ENCODE assay signal across 18 cellular contexts in genomic region chr6:68728124-68728523, GRCh38.
DNase-seq lines count a peak whose midpoint lies in the region; ATAC-seq, FAIRE-seq and TF ChIP-seq lines count a peak whose summit lies in the region.
"Had no signal": no experiment of that assay in that cellular context is flagged by ENCODE, and none has a peak within 500 bp of the region (broad histone marks: within the 10 kb centered on the region; RNA-seq: fewer than 3 reads in every experiment).

No MANE protein-coding gene starts in this region.

- TF ChIP-seq POLR2A in HepG2 (IDR thresholded peaks at IDR 0.05; ENCODE audit: insufficient read depth in 1 of 2, low read depth in 2 of 2, low read length in 2 of 2) (no peak), spleen (IDR thresholded peaks at IDR 0.05) (no peak)

- ATAC-seq in HepG2 (no peak), HG03442 (IDR thresholded peaks at IDR 0.05; ENCODE audit: unreplicated experiment) (no peak), HG02798 (IDR thresholded peaks at IDR 0.05; ENCODE audit: poor library complexity, unreplicated experiment) (no peak)

- no peaks in the 10 kb centered on the region for H4K20me1 ChIP-seq in HepG2 (ENCODE audit: insufficient read depth, low read length)

- no peak overlapping the region for H3K4me2 ChIP-seq in HepG2 (ENCODE audit: low read depth, low read length)

- no peaks in the 10 kb centered on the region for H3K27me3 ChIP-seq in liver (ENCODE audit: control insufficient read depth in 4 of 4, insufficient read depth in 4 of 4, low read length in 3 of 4)
- no peaks in the 10 kb centered on the region for H3K27me3 ChIP-seq in HepG2 (ENCODE audit: control insufficient read depth in 1 of 2, insufficient read depth in 2 of 2, low read length in 2 of 2)
- H3K27me3 ChIP-seq in left ventricle myocardium inferior (ENCODE audit: low read depth) = no peaks in the 10 kb centered on the region
- H3K27me3 ChIP-seq in spleen (replicated peaks in 1 of 7) = no peaks in the 10 kb centered on the region

- no TSS peak for BruUV-seq in HepG2 (replicated peaks; lab: Mats Ljungman, UMichigan)

- H3K27me3 Mint-ChIP-seq in brain = no peaks in the 10 kb centered on the region
- H3K27me3 Mint-ChIP-seq: CD4-positive, CD25-positive, alpha-beta regulatory T cell had no signal

- peaks cover 0 to 19% (median 17%) of the 10 kb centered on the region in 4 donors for H3K4me1 ChIP-seq in liver (ENCODE audit: control insufficient read depth in 4 of 4, insufficient read depth in 4 of 4, low read length in 3 of 4)
- H3K4me1 ChIP-seq in HepG2 (ENCODE audit: insufficient read depth, low read length) = no peaks in the 10 kb centered on the region
- H3K4me1 ChIP-seq in left ventricle myocardium inferior = peaks cover 2% of the 10 kb centered on the region
- H3K4me1 ChIP-seq in spleen = no peaks in the 10 kb centered on the region

- H3K79me2 ChIP-seq in HepG2 (ENCODE audit: insufficient read depth, low read length) = no peaks in the 10 kb centered on the region

- H3K4me3 Mint-ChIP-seq in brain = no peak overlapping the region
- H3K4me3 Mint-ChIP-seq: CD4-positive, CD25-positive, alpha-beta regulatory T cell had no signal

- POLR2A ChIA-PET in HepG2 (lab: Yijun Ruan, JAX) = no interaction called here

- intact Hi-C loops in HepG2 (cut with micrococcal nuclease; ENCODE audit: unreplicated experiment) (no loop called here), left ventricle myocardium inferior (cut with micrococcal nuclease) (no loop called here), spleen (cut with DNase I; ENCODE audit: low total_unique reads) (no loop called here)

- H3K9me3 Mint-ChIP-seq in brain = peaks cover 0 to 2% (median 0%) of the 10 kb centered on the region in 5 experiments

- no peak overlapping the region for H3K27ac ChIP-seq in liver (ENCODE audit: low read depth in 1 of 2, low read length in 2 of 2)
- no peak overlapping the region for H3K27ac ChIP-seq in HepG2 (ENCODE audit: extremely low read length, insufficient read depth, low read length)
- H3K27ac ChIP-seq in left ventricle myocardium inferior (replicated peaks) = peak overlapping the region; percentile 25
- no peak overlapping the region for H3K27ac ChIP-seq in spleen

- peak overlapping the region in 3 of 5 experiments; percentile 42 to 53 (median 46) for H3K27ac Mint-ChIP-seq in brain
- H3K27ac Mint-ChIP-seq: CD4-positive, CD25-positive, alpha-beta regulatory T cell had no signal

- no peak for TF ChIP-seq CTCF in liver (IDR thresholded peaks at IDR 0.05; ENCODE audit: low read depth, low read length, missing input control)
- no peak for TF ChIP-seq CTCF in HepG2 (CRISPR knock-in tag; IDR thresholded peaks at IDR 0.05)
- no peak for TF ChIP-seq CTCF in brain (conservative IDR thresholded peaks at IDR 0.05)
- no peak for TF ChIP-seq CTCF in left ventricle myocardium inferior (IDR thresholded peaks at IDR 0.05; ENCODE audit: borderline replicate concordance)
- no peak for TF ChIP-seq CTCF in spleen (IDR thresholded peaks at IDR 0.05 in 8 of 11, conservative IDR thresholded peaks at IDR 0.05 in 3 of 11)

- H3K9me3 ChIP-seq in liver (ENCODE audit: control insufficient read depth in 4 of 4, low read length in 3 of 4) = peaks cover 0 to 2% (median 0%) of the 10 kb centered on the region in 4 donors
- no peaks in the 10 kb centered on the region for H3K9me3 ChIP-seq in HepG2 (ENCODE audit: low read length)
- no peaks in the 10 kb centered on the region for H3K9me3 ChIP-seq in left ventricle myocardium inferior (replicated peaks)
- H3K9me3 ChIP-seq in spleen = no peaks in the 10 kb centered on the region

- H3K9ac ChIP-seq in liver (ENCODE audit: low read depth in 1 of 2, low read length in 2 of 2) (no peak overlapping the region), HepG2 (ENCODE audit: insufficient read depth, low read depth, low read length) (no peak overlapping the region)

- no peak overlapping the region for H2AFZ ChIP-seq in HepG2 (ENCODE audit: low read length)

- TF ChIP-seq EP300 in HepG2 (IDR thresholded peaks at IDR 0.05; ENCODE audit: low read depth in 2 of 2, low read length in 2 of 2) (no peak), HepG2 (CRISPR knock-in tag; IDR thresholded peaks at IDR 0.05; ENCODE audit: borderline replicate concordance) (no peak)

- DNase-seq in HepG2 (ENCODE audit: low spot score) (no peak), left ventricle myocardium inferior (no peak), spleen (no peak)
- DNase-seq in stimulated activated CD4-positive, alpha-beta T cell treated with anti-CD3 and anti-CD28 coated beads, Interleukin-4, amount 100 ng/mL, for 24 hours = no peak
- DNase-seq: ACHN; CD4-positive, CD25-positive, alpha-beta regulatory T cell; GF-D8; GOT3; Kasumi-1; NCI-H1417 treated with DMSO at 0.1 percent for 48 hours; NCI-H2029; NCI-H510A treated with DMSO at 0.1 percent for 48 hours; SIG-M5 had no signal

- no peak for FAIRE-seq in HepG2 (lab: Jason Lieb, UNC)
- FAIRE-seq: RCC 7860 had no signal

- H3K36me3 Mint-ChIP-seq in brain = peaks cover 10% of the 10 kb centered on the region
- H3K36me3 Mint-ChIP-seq: CD4-positive, CD25-positive, alpha-beta regulatory T cell had no signal

- TF ChIP-seq RAD21 in liver (IDR thresholded peaks at IDR 0.05) (no peak), HepG2 (CRISPR knock-in tag; IDR thresholded peaks at IDR 0.05) (no peak)

- CTCF ChIA-PET in HepG2 (lab: Yijun Ruan, JAX; ENCODE audit: low intra/inter-chr PET ratio, low total read pairs) = no interaction called here

- no peaks in the 10 kb centered on the region for H3K36me3 ChIP-seq in liver (ENCODE audit: control insufficient read depth in 4 of 4, insufficient read depth in 3 of 4, low read depth in 1 of 4, low read length in 3 of 4)
- H3K36me3 ChIP-seq in HepG2 (replicated peaks in 1 of 2; ENCODE audit: control insufficient read depth in 1 of 2, insufficient read depth in 2 of 2, low read length in 2 of 2) = no peaks in the 10 kb centered on the region
- no peaks in the 10 kb centered on the region for H3K36me3 ChIP-seq in left ventricle myocardium inferior
- H3K36me3 ChIP-seq in spleen = no peaks in the 10 kb centered on the region

- peaks cover 42% of the 10 kb centered on the region for H3K4me1 Mint-ChIP-seq in brain
- H3K4me1 Mint-ChIP-seq: CD4-positive, CD25-positive, alpha-beta regulatory T cell had no signal

- WGBS in liver = 9% methylated on average over 2 of the region's 2 CpGs
- WGBS in HepG2 (ENCODE audit: low lambda C conversion rate) = 2% methylated on average over 2 of the region's 2 CpGs
- 12 to 16% (median 14%) methylated on average over 2 of the region's 2 CpGs for WGBS in spleen, 5 donors

- H3K4me3 ChIP-seq in liver (ENCODE audit: low read depth in 1 of 3, low read length in 3 of 3) = no peak overlapping the region
- no peak overlapping the region for H3K4me3 ChIP-seq in HepG2 (replicated peaks in 1 of 3; ENCODE audit: insufficient read depth in 1 of 3, low read depth in 2 of 3, low read length in 3 of 3)
- no peak overlapping the region for H3K4me3 ChIP-seq in left ventricle myocardium inferior
- no peak overlapping the region for H3K4me3 ChIP-seq in spleen

- in situ Hi-C loops in HepG2 (cut with HindIII; ENCODE audit: extremely low pct_ligation_motif_present, low pct_unique_long_range_greater_than_20kb) = no loop called here

TF ChIP-seq in liver, 16 proteins besides CTCF, POLR2A, EP300 and RAD21:
- TF ChIP-seq NR2F2 (IDR thresholded peaks at IDR 0.05) (peak; percentile 11), EGR1 (IDR thresholded peaks at IDR 0.05; ENCODE audit: low read depth in 2 of 2) (no peak), JUND (IDR thresholded peaks at IDR 0.05) (peak in 1 of 2 donors; percentile 9)

TF ChIP-seq in HepG2, 621 proteins besides CTCF, POLR2A, EP300 and RAD21 (continues in another document):
- TF ChIP-seq DNMT1 (CRISPR knock-in tag; IDR thresholded peaks at IDR 0.05) (no peak), HOXA3 (CRISPR knock-in tag; IDR thresholded peaks at IDR 0.05) (no peak), ZNF317 (CRISPR knock-in tag; IDR thresholded peaks at IDR 0.05) (no peak), BCL6 (CRISPR knock-in tag; IDR thresholded peaks at IDR 0.05) (no peak), ZNF746 (CRISPR knock-in tag; IDR thresholded peaks at IDR 0.05) (no peak), RCOR2 (CRISPR knock-in tag; IDR thresholded peaks at IDR 0.05) (no peak), SMYD3 (CRISPR knock-in tag; IDR thresholded peaks at IDR 0.05) (no peak), HOMEZ (CRISPR knock-in tag; IDR thresholded peaks at IDR 0.05; ENCODE audit: low read depth) (no peak), SETDB1 (CRISPR knock-in tag; IDR thresholded peaks at IDR 0.05; ENCODE audit: borderline replicate concordance) (no peak), TFDP1 (CRISPR knock-in tag; IDR thresholded peaks at IDR 0.05; ENCODE audit: borderline replicate concordance) (no peak), ZNF232 (CRISPR knock-in tag; IDR thresholded peaks at IDR 0.05; ENCODE audit: borderline replicate concordance) (no peak), ZNF274 (CRISPR knock-in tag; IDR thresholded peaks at IDR 0.05) (no peak), TP53 (CRISPR knock-in tag; conservative IDR thresholded peaks at IDR 0.05) (no peak), JUN (CRISPR knock-in tag; IDR thresholded peaks at IDR 0.05) (no peak)
